ENCODE assay signal across 17 cellular contexts in genomic region chr11:65622011-65622410, GRCh38. TPM values are rescaled to one million over a fixed set of nuclear protein-coding genes. Genes with fewer than 3 reads are reported as not detected.
DNase-seq lines count a peak whose midpoint lies in the region; ATAC-seq and TF ChIP-seq lines count a peak whose summit lies in the region.
"Had no signal": no experiment of that assay in that cellular context is flagged by ENCODE, and none has a peak within 500 bp of the region (broad histone marks: within the 10 kb centered on the region; RNA-seq: fewer than 3 reads in every experiment).

No MANE protein-coding gene starts in this region.

- H3K36me3 Mint-ChIP-seq in activated B cell treated with CpG ODN at 0.5 μM for 24 hours (ENCODE audit: low read depth) (peaks cover 81% of the 10 kb centered on the region), neural crest cell (ENCODE audit: low read depth) (peaks cover 5% of the 10 kb centered on the region), chondrocyte (ENCODE audit: low read depth) (peaks cover 16% of the 10 kb centered on the region)

- no peaks in the 10 kb centered on the region for H3K27me3 Mint-ChIP-seq in activated B cell treated with CpG ODN at 0.5 μM for 24 hours
- H3K27me3 Mint-ChIP-seq in neural crest cell (ENCODE audit: low read depth) = no peaks in the 10 kb centered on the region
- no peaks in the 10 kb centered on the region for H3K27me3 Mint-ChIP-seq in chondrocyte (ENCODE audit: low read depth)

- CTCF ChIA-PET in RWPE1 (lab: Yijun Ruan, JAX) = no interaction called here
- CTCF ChIA-PET in activated B cell treated with CpG ODN at 0.5 μM for 24 hours (lab: Charles Lee) = no interaction called here

- H3K4me1 Mint-ChIP-seq in activated B cell treated with CpG ODN at 0.5 μM for 24 hours (peaks cover 21% of the 10 kb centered on the region), neural crest cell (peaks cover under 1% of the 10 kb centered on the region), chondrocyte (ENCODE audit: low read depth) (peaks cover 3% of the 10 kb centered on the region)
- H3K4me1 Mint-ChIP-seq: H9 had no signal

- peak overlapping the region; percentile 0; the same call in 1 of the 2 replicates for H3K27ac ChIP-seq in RWPE1

- no peak overlapping the region for H3K4me3 Mint-ChIP-seq in activated B cell treated with CpG ODN at 0.5 μM for 24 hours
- H3K4me3 Mint-ChIP-seq in neural crest cell = peak overlapping the region; percentile 27
- no peak overlapping the region for H3K4me3 Mint-ChIP-seq in chondrocyte (ENCODE audit: unreplicated experiment)
- H3K4me3 Mint-ChIP-seq: H9, HFFc6 had no signal

- POLR2A ChIA-PET in RWPE1 (lab: Yijun Ruan, JAX; ENCODE audit: low non-redundant PET) = interaction anchor here (0.7 kb wide), 1 partner anchor 31 kb away, joined by 3 read pairs; no protein-coding TSS in a partner anchor
- POLR2A ChIA-PET in activated B cell treated with CpG ODN at 0.5 μM for 24 hours (lab: Charles Lee) = interaction anchor here (0.6 to 1.2 kb wide), 2 partner anchors 22 to 112 kb away, joined by 4 to 8 read pairs; no protein-coding TSS in a partner anchor

- intact Hi-C loops in activated B cell treated with CpG ODN at 0.5 μM for 24 hours (cut with micrococcal nuclease) = no loop called here

- no peak for TF ChIP-seq CTCF in RWPE1 (conservative IDR thresholded peaks at IDR 0.05; ENCODE audit: low read depth)
- TF ChIP-seq CTCF in activated B cell treated with CpG ODN at 0.5 μM for 24 hours (IDR thresholded peaks at IDR 0.05) = no peak
- TF ChIP-seq CTCF in neural crest cell (conservative IDR thresholded peaks at IDR 0.05) = no peak
- no peak for TF ChIP-seq CTCF in chondrocyte (IDR thresholded peaks at IDR 0.05)

- H3K9me3 Mint-ChIP-seq in activated B cell treated with CpG ODN at 0.5 μM for 24 hours (no peaks in the 10 kb centered on the region), neural crest cell (no peaks in the 10 kb centered on the region), chondrocyte (ENCODE audit: low read depth) (no peaks in the 10 kb centered on the region)
- H3K9me3 Mint-ChIP-seq: H9, HFFc6 had no signal

- H3K27ac Mint-ChIP-seq in activated B cell treated with CpG ODN at 0.5 μM for 24 hours = peak overlapping the region; percentile 65
- H3K27ac Mint-ChIP-seq in neural crest cell (ENCODE audit: unreplicated experiment) = no peak overlapping the region
- H3K27ac Mint-ChIP-seq in chondrocyte (ENCODE audit: unreplicated experiment) = no peak overlapping the region
- H3K27ac Mint-ChIP-seq: HFFc6 had no signal

- ATAC-seq in activated B cell treated with CpG ODN at 0.5 μM for 24 hours (ENCODE audit: low read depth) = no peak

- DNase-seq in RWPE1 (ENCODE audit: low spot score) (no peak), activated B cell treated with CpG ODN at 0.5 μM for 24 hours (no peak), neural crest cell (ENCODE audit: low read depth, low spot score) (no peak), chondrocyte (ENCODE audit: low spot score) (no peak), DMS114 treated with DMSO at 0.1 percent for 48 hours (lab: John Stamatoyannopoulos, UW; ENCODE audit: unreplicated experiment) (no peak)
- DNase-seq: BE2C, DMS79, H9, HFFc6, MG63, NCI-H1417 treated with DMSO at 0.1 percent for 48 hours, NCI-H187, NCI-H446, NCI-H526, OCI-M1, Right ventricle myocardium superior had no signal

RNA-seq across cellular contexts. Expression of gene PCNX3, which starts 6.4 kb away (rescaled TPM):
- total RNA-seq in activated B cell treated with CpG ODN at 0.5 μM for 24 hours (45.3 and 51.4 TPM in 2 replicates), neural crest cell (58.2 and 58.9 TPM in 2 replicates), chondrocyte (32.6 to 57.7 TPM (median 36.3 TPM) in 3 replicates)

RNA-seq across cellular contexts. Expression of gene MAP3K11, which starts 8.0 kb away (rescaled TPM):
- total RNA-seq in activated B cell treated with CpG ODN at 0.5 μM for 24 hours = 72.1 and 89.6 TPM in 2 replicates
- total RNA-seq in neural crest cell = 88.3 and 94.0 TPM in 2 replicates
- total RNA-seq in chondrocyte = 30.2 to 34.6 TPM (median 31.6 TPM) in 3 replicates

RNA-seq across cellular contexts. Expression of gene SIPA1, which starts 15.9 kb away (rescaled TPM):
- total RNA-seq in activated B cell treated with CpG ODN at 0.5 μM for 24 hours = 236 and 252 TPM in 2 replicates
- 17.5 and 23.6 TPM in 2 replicates for total RNA-seq in neural crest cell
- 22.7 to 33.3 TPM (median 27.4 TPM) in 3 replicates for total RNA-seq in chondrocyte

RNA-seq across cellular contexts. Expression of gene KCNK7, which starts 26.4 kb away (rescaled TPM):
- total RNA-seq in activated B cell treated with CpG ODN at 0.5 μM for 24 hours (1.0 and 1.1 TPM in 2 replicates), neural crest cell (1.0 and 1.1 TPM in 2 replicates), chondrocyte (0.22 to 0.44 TPM in 2 of 3 replicates, not detected in the other)
- total RNA-seq: SK-MEL-5 had no signal

RNA-seq across cellular contexts. Expression of gene RELA, which starts 40.7 kb away (rescaled TPM):
- total RNA-seq in activated B cell treated with CpG ODN at 0.5 μM for 24 hours (110 and 119 TPM in 2 replicates), neural crest cell (49.0 and 53.7 TPM in 2 replicates), chondrocyte (65.3 to 73.6 TPM (median 72.7 TPM) in 3 replicates)
